ENCODE assay signal across 10 cellular contexts in the genomic region with DNA sequence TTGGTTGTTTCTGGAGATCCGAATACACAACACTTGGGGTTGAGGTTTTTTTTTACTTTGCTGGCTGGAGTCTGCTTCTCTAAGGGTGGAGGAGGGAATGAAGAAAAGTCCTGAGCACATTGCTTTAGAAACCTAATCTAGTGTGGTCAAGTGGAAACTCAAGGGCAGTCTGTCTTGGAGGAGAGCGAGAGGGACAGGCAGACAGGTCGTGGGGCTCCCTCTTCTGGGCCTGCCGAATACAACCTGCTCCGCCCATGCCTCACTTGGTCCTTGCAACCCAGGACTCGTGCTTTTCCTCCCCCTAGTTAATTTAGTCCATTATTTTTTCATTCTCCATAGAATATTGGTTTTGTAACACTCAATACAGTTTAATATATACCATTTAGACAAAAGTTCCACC.
DNase-seq lines count a peak whose midpoint lies in the region; ATAC-seq and TF ChIP-seq lines count a peak whose summit lies in the region.
"Had no signal": no experiment of that assay in that cellular context is flagged by ENCODE, and none has a peak within 500 bp of the region (broad histone marks: within the 10 kb centered on the region; RNA-seq: fewer than 3 reads in every experiment).

No MANE protein-coding gene starts in this region.

- H3K4me2 ChIP-seq in mesenchymal stem cell (ENCODE audit: low read length, poor library complexity, severe bottlenecking), result no peak overlapping the region

- H2AK5ac ChIP-seq in mesenchymal stem cell (ENCODE audit: low read length, severe bottlenecking), result no peak overlapping the region

- ATAC-seq in GM18511 (IDR thresholded peaks at IDR 0.05; ENCODE audit: unreplicated experiment) (peak; percentile 45), Panc1 (peak; percentile 93), GM18517 (IDR thresholded peaks at IDR 0.05; ENCODE audit: unreplicated experiment) (no peak)
- ATAC-seq in activated naive CD4-positive, alpha-beta T cell treated with anti-CD3 and anti-CD28 coated beads, Interleukin-2, amount 50 U/mL, for 72 hours, result no peak

- H2BK12ac ChIP-seq in mesenchymal stem cell (ENCODE audit: low read length in 2 of 2), result no peak overlapping the region

- TF ChIP-seq CTCF in AG10803 (conservative IDR thresholded peaks at IDR 0.05; ENCODE audit: low read length), result 0 out of 2 replicates have a peak, but pooled peaks have one; percentile 8
- peak; percentile 84 for TF ChIP-seq CTCF in Panc1 (IDR thresholded peaks at IDR 0.05)
- TF ChIP-seq CTCF in fibroblast of villous mesenchyme (IDR thresholded peaks at IDR 0.05; ENCODE audit: insufficient read depth, low read depth, low read length), result peak; percentile 21

- H3K4ac ChIP-seq in mesenchymal stem cell (ENCODE audit: low read depth in 1 of 2, low read length in 2 of 2), result no peak overlapping the region

- H3K18ac ChIP-seq in mesenchymal stem cell (ENCODE audit: low read depth in 1 of 2, low read length in 2 of 2), result no peak overlapping the region

- H3K27me3 ChIP-seq in Panc1 (ENCODE audit: control insufficient read depth, insufficient read depth, low read length) (no peaks in the 10 kb centered on the region), mesenchymal stem cell (ENCODE audit: control insufficient read depth in 1 of 2, insufficient read depth in 1 of 2, low read length in 2 of 2) (no peaks in the 10 kb centered on the region)
- H3K27me3 ChIP-seq: adrenal gland had no signal

- H2BK120ac ChIP-seq in mesenchymal stem cell (ENCODE audit: low read depth, low read length), result no peak overlapping the region

- intact Hi-C loops in Panc1 (cut with micrococcal nuclease; ENCODE audit: unreplicated experiment), result no loop called here

- DNase-seq in AG10803 (ENCODE audit: low read depth), result no peak
- DNase-seq in Panc1 (ENCODE audit: low read depth, low spot score), result no peak
- DNase-seq in fibroblast of villous mesenchyme (ENCODE audit: low read depth), result peak; percentile 5
- no peak for DNase-seq in activated CD8-positive, alpha-beta memory T cell treated with anti-CD3 and anti-CD28 coated beads for 24 hours
- no peak for DNase-seq in activated naive CD4-positive, alpha-beta T cell treated with anti-CD3 and anti-CD28 coated beads, Interleukin-2, amount 50 U/mL, for 72 hours (ENCODE audit: low spot score in 2 of 2)
- no peak for DNase-seq in mesenchymal stem cell
- DNase-seq: adrenal gland, head of caudate nucleus had no signal

- no peak overlapping the region for H2BK5ac ChIP-seq in mesenchymal stem cell (ENCODE audit: low read depth, low read length, poor library complexity, severe bottlenecking)

- H4K8ac ChIP-seq in mesenchymal stem cell (ENCODE audit: low read length), result no peak overlapping the region

- H3K9ac ChIP-seq in mesenchymal stem cell (ENCODE audit: low read length), result no peak overlapping the region

- no peak overlapping the region for H3K27ac Mint-ChIP-seq in activated naive CD4-positive, alpha-beta T cell treated with anti-CD3 and anti-CD28 coated beads, Interleukin-2, amount 50 U/mL, for 72 hours

- in situ Hi-C loops in Panc1 (cut with HindIII; ENCODE audit: low pct_unique_long_range_greater_than_20kb, low sequenced_read_pairs), result no loop called here

- H3K27ac ChIP-seq in Panc1 (ENCODE audit: low read length), result no peak overlapping the region
- no peak overlapping the region for H3K27ac ChIP-seq in mesenchymal stem cell (ENCODE audit: low read length, poor library complexity, severe bottlenecking)
- H3K27ac ChIP-seq: adrenal gland had no signal

- 37% methylated on average over 6 of the region's 6 CpGs for WGBS in mesenchymal stem cell

- no peaks in the 10 kb centered on the region for H3K9me3 Mint-ChIP-seq in activated naive CD4-positive, alpha-beta T cell treated with anti-CD3 and anti-CD28 coated beads, Interleukin-2, amount 50 U/mL, for 72 hours

- no TSS peak for BruUV-seq in Panc1 (replicated peaks; lab: Mats Ljungman, UMichigan)

- no peaks in the 10 kb centered on the region for H3K4me1 ChIP-seq in Panc1 (ENCODE audit: control insufficient read depth, insufficient read depth, low read length)
- H3K4me1 ChIP-seq in mesenchymal stem cell (ENCODE audit: control insufficient read depth, insufficient read depth, low read depth, low read length), result no peaks in the 10 kb centered on the region
- H3K4me1 ChIP-seq: adrenal gland had no signal

- CTCF ChIA-PET in Panc1 (lab: Charles Lee), result no interaction called here

- no peaks in the 10 kb centered on the region for H3K36me3 Mint-ChIP-seq in activated naive CD4-positive, alpha-beta T cell treated with anti-CD3 and anti-CD28 coated beads, Interleukin-2, amount 50 U/mL, for 72 hours

- no peak overlapping the region for H4K91ac ChIP-seq in mesenchymal stem cell (ENCODE audit: low read length)

- no peak overlapping the region for H2AFZ ChIP-seq in mesenchymal stem cell (ENCODE audit: low read depth, low read length)

- no peak overlapping the region for H3K4me3 ChIP-seq in AG10803 (ENCODE audit: low read length)
- H3K4me3 ChIP-seq in Panc1 (ENCODE audit: low read depth in 2 of 2, low read length in 2 of 2), result no peak overlapping the region
- H3K4me3 ChIP-seq in fibroblast of villous mesenchyme (ENCODE audit: low read depth, low read length), result no peak overlapping the region
- no peak overlapping the region for H3K4me3 ChIP-seq in mesenchymal stem cell (ENCODE audit: insufficient read depth in 1 of 2, low read depth in 1 of 2, low read length in 2 of 2)
- H3K4me3 ChIP-seq: adrenal gland had no signal

- no peak overlapping the region for H3K23ac ChIP-seq in mesenchymal stem cell (ENCODE audit: low read length in 2 of 2)

- H3K36me3 ChIP-seq in Panc1 (ENCODE audit: control insufficient read depth, insufficient read depth, low read length) (no peaks in the 10 kb centered on the region), mesenchymal stem cell (ENCODE audit: control insufficient read depth in 1 of 2, insufficient read depth in 2 of 2, low read depth in 1 of 2, low read length in 2 of 2) (no peaks in the 10 kb centered on the region)
- H3K36me3 ChIP-seq: adrenal gland had no signal

- H3K14ac ChIP-seq in mesenchymal stem cell (ENCODE audit: low read length in 2 of 2), result no peak overlapping the region

- H3K79me1 ChIP-seq in mesenchymal stem cell (replicated peaks; ENCODE audit: low read length, poor library complexity, severe bottlenecking), result no peaks in the 10 kb centered on the region

- no peaks in the 10 kb centered on the region for H3K9me3 ChIP-seq in Panc1 (ENCODE audit: control insufficient read depth, insufficient read depth, low read depth, low read length)
- H3K9me3 ChIP-seq in mesenchymal stem cell (ENCODE audit: control insufficient read depth, low read length), result no peaks in the 10 kb centered on the region
- H3K9me3 ChIP-seq: adrenal gland had no signal

- no peak overlapping the region for H2BK15ac ChIP-seq in mesenchymal stem cell (ENCODE audit: low read depth, poor library complexity, severe bottlenecking)

- POLR2A ChIA-PET in Panc1 (lab: Charles Lee), result no interaction called here

Comparison
In these comparisons a context has a peak if more than half of its experiments do, and no peak if none do; other contexts are left out.
1. CTCF ChIP-seq: peak in every context shown above with its lines; median percentile 84 in Panc1; 21 in fibroblast of villous mesenchyme; 8 in AG10803.
2. ATAC-seq: peak in GM18511 (single experiment) and Panc1 (single experiment); none in GM18517 (single experiment) and activated naive CD4-positive, alpha-beta T cell treated with anti-CD3 and anti-CD28 coated beads, Interleukin-2, amount 50 U/mL, for 72 hours (0 of 2).